In genomic region chr1:172640146-172640545, GRCh38 we compare ENCODE assay signal across 21 cellular contexts. TPM values are rescaled to one million over a fixed set of nuclear protein-coding genes. Genes with fewer than 3 reads are reported as not detected.
DNase-seq lines count a peak whose midpoint lies in the region; ATAC-seq and TF ChIP-seq lines count a peak whose summit lies in the region.
"Had no signal": no experiment of that assay in that cellular context is flagged by ENCODE, and none has a peak within 500 bp of the region (broad histone marks: within the 10 kb centered on the region; RNA-seq: fewer than 3 reads in every experiment).

No MANE protein-coding gene starts in this region.

- H3K27me3 ChIP-seq in MM.1S (replicated peaks; ENCODE audit: insufficient read depth, low read length), result no peaks in the 10 kb centered on the region
- H3K27me3 ChIP-seq: BLaER1 treated with 17β-estradiol and CSF1 and Interleukin-3, amounts not matched to agents 10 nM and 100 nM; hepatocyte had no signal

- DNase-seq in CD1c-positive myeloid dendritic cell (ENCODE audit: extremely low spot score) (peak; percentile 31), EH (ENCODE audit: low read depth) (peak; percentile 30), T-helper 17 cell (no peak), epithelial cell of prostate (ENCODE audit: low read depth, low spot score) (no peak), inferior parietal cortex (ENCODE audit: extremely low spot score) (no peak), MM.1S (no peak)
- DNase-seq: activated effector memory CD4-positive, alpha-beta T cell treated with Interleukin-2 at 50 U/mL for 16 hours; central memory CD4-positive, alpha-beta T cell; erythroblast; GDM1; NCI-H1048 had no signal

- peak overlapping the region; percentile 28 for H3K4me3 Mint-ChIP-seq in T-helper 17 cell
- H3K4me3 Mint-ChIP-seq: GM23338, neural crest cell, WTC11 had no signal

- H3K4me2 ChIP-seq in MM.1S (ENCODE audit: low read depth, low read length), result no peak overlapping the region
- H3K4me2 ChIP-seq: BLaER1 treated with 17β-estradiol and CSF1 and Interleukin-3, amounts not matched to agents 10 nM and 100 nM; GM23338; hepatocyte had no signal

- no peaks in the 10 kb centered on the region for H3K9me2 ChIP-seq in MM.1S (replicated peaks; ENCODE audit: insufficient read depth, low read length)

- peak overlapping the region; percentile 95 for H3K27ac Mint-ChIP-seq in T-helper 17 cell
- H3K27ac Mint-ChIP-seq: GM23338, WTC11 had no signal

- TF ChIP-seq CTCF in MM.1S (IDR thresholded peaks at IDR 0.05; ENCODE audit: low read length), result no peak

- no peaks in the 10 kb centered on the region for H3F3A ChIP-seq in MM.1S (ENCODE audit: insufficient read depth, low read length)

- peaks cover 62% of the 10 kb centered on the region for H3K4me1 Mint-ChIP-seq in T-helper 17 cell

- H3K36me3 Mint-ChIP-seq in T-helper 17 cell (ENCODE audit: low read depth), result no peaks in the 10 kb centered on the region
- H3K36me3 Mint-ChIP-seq: WTC11 had no signal

- H3K79me2 ChIP-seq in MM.1S (ENCODE audit: low read length), result no peaks in the 10 kb centered on the region
- H3K79me2 ChIP-seq: hepatocyte had no signal

- H3K27ac ChIP-seq in epithelial cell of prostate, result peak overlapping the region; percentile 95
- H3K27ac ChIP-seq in MM.1S (ENCODE audit: low read length), result no peak overlapping the region
- H3K27ac ChIP-seq: BLaER1 treated with 17β-estradiol and CSF1 and Interleukin-3, amounts not matched to agents 10 nM and 100 nM had no signal

- no peaks in the 10 kb centered on the region for H4K20me1 ChIP-seq in MM.1S (ENCODE audit: insufficient read depth, low read length)
- H4K20me1 ChIP-seq: BLaER1 treated with 17β-estradiol and CSF1 and Interleukin-3, amounts not matched to agents 10 nM and 100 nM had no signal

- no peak overlapping the region for H2AFZ ChIP-seq in MM.1S (ENCODE audit: low read length)
- H2AFZ ChIP-seq: GM23338 had no signal

- H3K27me3 Mint-ChIP-seq in T-helper 17 cell, result no peaks in the 10 kb centered on the region

- ATAC-seq in T-helper 17 cell (no peak), GM18870 (IDR thresholded peaks at IDR 0.05; ENCODE audit: unreplicated experiment) (no peak), GM18867 (IDR thresholded peaks at IDR 0.05; ENCODE audit: unreplicated experiment) (no peak)
- ATAC-seq: GM23338 had no signal

- no peak overlapping the region for H3K9ac ChIP-seq in MM.1S (ENCODE audit: low read length)
- H3K9ac ChIP-seq: BLaER1 treated with 17β-estradiol and CSF1 and Interleukin-3, amounts not matched to agents 10 nM and 100 nM had no signal

- H3K4me3 ChIP-seq in MM.1S (ENCODE audit: low read length), result no peak overlapping the region
- H3K4me3 ChIP-seq: BLaER1 treated with 17β-estradiol and CSF1 and Interleukin-3, amounts not matched to agents 10 nM and 100 nM; GM23338; hepatocyte; skin epidermis had no signal

- 0 out of 2 replicates have a peak, but pooled peaks cover 5% of the 10 kb centered on the region for H3K4me1 ChIP-seq in MM.1S (ENCODE audit: low read length)

- H3K36me3 ChIP-seq in MM.1S (replicated peaks; ENCODE audit: insufficient read depth, low read length), result no peaks in the 10 kb centered on the region
- H3K36me3 ChIP-seq: BLaER1 treated with 17β-estradiol and CSF1 and Interleukin-3, amounts not matched to agents 10 nM and 100 nM had no signal

- H3K9me3 ChIP-seq in T-helper 17 cell (ENCODE audit: control insufficient read depth, low read length, poor library complexity, severe bottlenecking) (no peaks in the 10 kb centered on the region), MM.1S (replicated peaks; ENCODE audit: insufficient read depth, low read length) (no peaks in the 10 kb centered on the region)

RNA-seq across cellular contexts. Expression of gene FASLG, which starts 18.8 kb away (rescaled TPM):
- under 1 TPM in 1 of 2 donors, not detected in 1; 0.47 TPM for total RNA-seq in T-helper 17 cell
- total RNA-seq: GM23338, hepatocyte, lower leg skin, neural crest cell, temporal lobe, WTC11 had no signal

Comparison
In these comparisons a context has a peak if more than half of its experiments do, and no peak if none do; other contexts are left out.
1. DNase-seq: peak in CD1c-positive myeloid dendritic cell (single experiment) and EH (single experiment); none in T-helper 17 cell (0 of 3), epithelial cell of prostate (single experiment), inferior parietal cortex (single experiment) and MM.1S (single experiment).